In genomic region chr2:151826737-151827157, GRCh38 we compare ENCODE assay signal across 9 cellular contexts. TPM values are rescaled to one million over a fixed set of nuclear protein-coding genes. Genes with fewer than 3 reads are reported as not detected.
A peak's percentile ranks its signal among the peaks of the same experiment; 100 is the strongest.
DNase-seq lines count a peak whose midpoint lies in the region; ATAC-seq and TF ChIP-seq lines count a peak whose summit lies in the region.
"Had no signal": no experiment of that assay in that cellular context is flagged by ENCODE, and none has a peak within 500 bp of the region (broad histone marks: within the 10 kb centered on the region; RNA-seq: fewer than 3 reads in every experiment).

No MANE protein-coding gene starts in this region.

- no peak for ATAC-seq in effector memory CD8-positive, alpha-beta T cell (replicated peaks)
- no peak for ATAC-seq in GM21825 (IDR thresholded peaks at IDR 0.05; ENCODE audit: unreplicated experiment)

- H3K79me2 ChIP-seq in osteoblast (ENCODE audit: insufficient read depth, low read length): peaks cover 61% of the 10 kb centered on the region

- H3K9me3 ChIP-seq in osteoblast (ENCODE audit: low read depth, low read length): no peaks in the 10 kb centered on the region

- peaks cover 29% of the 10 kb centered on the region for H3K4me1 ChIP-seq in osteoblast (ENCODE audit: insufficient read depth, low read length)

- H3K27me3 ChIP-seq in osteoblast (ENCODE audit: insufficient read depth, low read length): no peaks in the 10 kb centered on the region

- H2AFZ ChIP-seq in osteoblast (ENCODE audit: low read length): no peak overlapping the region

- H3K27ac ChIP-seq in osteoblast (ENCODE audit: low read depth, low read length): peak overlapping the region; percentile 76
- H3K27ac ChIP-seq: 22Rv1 had no signal

- H3K36me3 Mint-ChIP-seq in effector memory CD8-positive, alpha-beta T cell (ENCODE audit: insufficient read depth): peaks cover 22% of the 10 kb centered on the region

- H3K27me3 Mint-ChIP-seq in effector memory CD8-positive, alpha-beta T cell: no peaks in the 10 kb centered on the region

- TF ChIP-seq CTCF in osteoblast (IDR thresholded peaks at IDR 0.05; ENCODE audit: extremely low read depth, low read depth, low read length) (no peak), GM10266 (IDR thresholded peaks at IDR 0.05; ENCODE audit: control insufficient read depth, insufficient read depth, low read depth, missing control alignments) (no peak)

- H3K4me2 ChIP-seq in osteoblast (ENCODE audit: insufficient read depth, low read length): peak overlapping the region; percentile 100

- no peaks in the 10 kb centered on the region for H3K9me3 Mint-ChIP-seq in effector memory CD8-positive, alpha-beta T cell

- peaks cover 42 to 54% of the 10 kb centered on the region in 2 donors for H3K4me1 Mint-ChIP-seq in effector memory CD8-positive, alpha-beta T cell (ENCODE audit: low read depth in 2 of 2)

- peak overlapping the region; percentile 90 to 93 for H3K4me3 Mint-ChIP-seq in effector memory CD8-positive, alpha-beta T cell

- peaks cover 37% of the 10 kb centered on the region for H4K20me1 ChIP-seq in osteoblast (ENCODE audit: insufficient read depth, low read length)

- peak overlapping the region; percentile 93 for H3K4me3 ChIP-seq in osteoblast (ENCODE audit: insufficient read depth, low read length)

- H3K27ac Mint-ChIP-seq in effector memory CD8-positive, alpha-beta T cell: peak overlapping the region; percentile 94 to 95

- peak; percentile 24 for DNase-seq in DMS 273 (lab: John Stamatoyannopoulos, UW; ENCODE audit: unreplicated experiment)
- DNase-seq in DMS 273 treated with DMSO at 0.1 percent for 48 hours (lab: John Stamatoyannopoulos, UW): no peak
- DNase-seq in OCI-M1 (lab: John Stamatoyannopoulos, UW): peak; percentile 73
- DNase-seq in effector memory CD8-positive, alpha-beta T cell: no peak
- peak; percentile 38 for DNase-seq in osteoblast (ENCODE audit: insufficient read length, low spot score, missing footprints)
- DNase-seq in NCI-H2171 (lab: John Stamatoyannopoulos, UW): no peak
- DNase-seq in GM10266 (ENCODE audit: extremely low spot score): no peak

- H3K36me3 ChIP-seq in osteoblast (ENCODE audit: insufficient read depth, low read length): no peaks in the 10 kb centered on the region

RNA-seq across cellular contexts. Expression of gene ARL5A, which starts 1.5 kb away (rescaled TPM):
- total RNA-seq in osteoblast: 44.8 and 47.8 TPM in 2 replicates

Comparison
In these comparisons a context has a peak if more than half of its experiments do, and no peak if none do; other contexts are left out.
1. DNase-seq: peak in DMS 273 (single experiment), OCI-M1 (single experiment) and osteoblast (single experiment); none in DMS 273 treated with DMSO at 0.1 percent for 48 hours (single experiment), effector memory CD8-positive, alpha-beta T cell (0 of 3), NCI-H2171 (single experiment) and GM10266 (single experiment).